Comparison of ENCODE assay signal across 19 cellular contexts in genomic region chr15:59473226-59473625, GRCh38. TPM values are rescaled to one million over a fixed set of nuclear protein-coding genes. Genes with fewer than 3 reads are reported as not detected.
"Had no signal": no experiment of that assay in that cellular context is flagged by ENCODE, and none has a peak within 500 bp of the region (broad histone marks: within the 10 kb centered on the region; RNA-seq: fewer than 3 reads in every experiment).

No MANE protein-coding gene starts in this region.

- H3K36me3 ChIP-seq: left ventricle myocardium inferior, thyroid gland had no signal

- ATAC-seq: activated CD8-positive, alpha-beta T cell treated with anti-CD3 and anti-CD28 coated beads, Interleukin-2, amount 10 ng/mL, durations not matched to agents 7 days and 5 days; effector memory CD8-positive, alpha-beta T cell; natural killer cell; right cardiac atrium; T-helper 17 cell had no signal

- H3K27ac ChIP-seq: left ventricle myocardium inferior, thyroid gland had no signal

- H3K27me3 ChIP-seq: thyroid gland had no signal

- H3K4me1 ChIP-seq: left ventricle myocardium inferior, thyroid gland had no signal

- H3K9me3 ChIP-seq: left ventricle myocardium inferior, thyroid gland had no signal

- DNase-seq: activated CD4-positive, alpha-beta T cell treated with anti-CD3 and anti-CD28 coated beads for 1 hour; activated CD4-positive, alpha-beta T cell treated with anti-CD3 and anti-CD28 coated beads, Interleukin-2, amount 50 U/mL, for 1 hour; activated CD8-positive, alpha-beta T cell treated with anti-CD3 and anti-CD28 coated beads, Interleukin-2, amount 10 ng/mL, durations not matched to agents 7 days and 5 days; activated gamma-delta T cell; activated naive CD4-positive, alpha-beta T cell treated with anti-CD3 and anti-CD28 coated beads, Interleukin-2, amount 50 U/mL, for 16 hours; anterior cingulate cortex; central memory CD4-positive, alpha-beta T cell; effector memory CD8-positive, alpha-beta T cell; foreskin fibroblast; kidney glomerular epithelial cell; left ventricle myocardium inferior; mammary epithelial cell; natural killer cell; right cardiac atrium; stimulated activated CD4-positive, alpha-beta T cell treated with anti-CD3 and anti-CD28 coated beads, Interleukin-4, amount 100 ng/mL, for 4 hours; substantia nigra; SW 1271; T-helper 17 cell; thyroid gland had no signal

- H3K4me3 ChIP-seq: left ventricle myocardium inferior, thyroid gland had no signal

RNA-seq across cellular contexts. Expression of gene FAM81A, which starts 35.2 kb away (rescaled TPM):
- total RNA-seq: T-helper 17 cell had no signal
